25 cellular contexts compared by ENCODE assay signal in the genomic region with DNA sequence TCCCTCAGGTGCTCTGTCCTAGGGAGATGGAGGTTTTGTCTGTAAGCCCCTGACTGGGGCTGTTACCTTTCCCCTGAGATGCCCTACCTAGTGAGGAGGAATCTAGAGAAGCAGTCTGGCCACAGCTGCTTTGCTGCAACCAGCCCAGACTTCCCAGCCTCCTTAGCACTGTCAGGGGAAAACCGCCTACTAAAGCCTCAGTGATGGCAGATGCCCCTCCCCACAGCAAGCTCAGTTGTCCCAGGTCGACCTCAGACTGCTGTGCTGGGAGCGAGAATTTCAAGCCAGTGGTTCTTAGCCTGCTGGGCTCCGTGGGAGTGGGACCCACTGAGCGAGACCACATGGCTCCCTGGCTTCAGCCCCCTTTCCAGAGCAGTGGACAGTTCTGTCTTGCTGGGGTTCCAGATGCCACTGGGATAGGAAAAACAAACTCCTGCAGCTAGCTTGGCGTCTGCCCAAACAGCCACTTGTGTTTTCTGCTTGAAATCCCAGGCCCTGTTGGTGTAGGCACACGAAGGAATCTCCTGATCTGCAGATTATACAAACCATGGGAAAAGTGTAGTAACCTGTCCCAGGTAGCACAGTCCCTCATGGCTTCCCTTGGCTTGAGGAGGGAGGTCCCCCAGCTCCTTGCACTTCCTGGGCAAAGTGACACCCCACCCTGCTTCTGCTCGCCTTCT.
"Had no signal": no experiment of that assay in that cellular context is flagged by ENCODE, and none has a peak within 500 bp of the region (broad histone marks: within the 10 kb centered on the region; RNA-seq: fewer than 3 reads in every experiment).

No MANE protein-coding gene starts in this region.

- ATAC-seq: activated CD4-positive, CD25-positive, alpha-beta regulatory T cell treated with anti-CD3 and anti-CD28 coated beads, Interleukin-2, amount 50 U/mL, for 24 hours; activated CD8-positive, alpha-beta memory T cell treated with anti-CD3 and anti-CD28 coated beads, Interleukin-2, amount 10 ng/mL, durations not matched to agents 7 days and 5 days; activated CD8-positive, alpha-beta T cell treated with anti-CD3 and anti-CD28 coated beads for 36 hours; esophagus mucosa; left lung; naive thymus-derived CD8-positive, alpha-beta T cell had no signal

- H3K36me3 ChIP-seq: left lung, neural progenitor cell, prostate gland, spleen, thoracic aorta, upper lobe of left lung had no signal

- H3K27ac ChIP-seq: hepatocyte, left lung, neural progenitor cell, prostate gland, spleen, thoracic aorta, upper lobe of left lung had no signal

- H3K4me3 ChIP-seq: hepatocyte, left lung, lung, neural progenitor cell, prostate gland, spleen, thoracic aorta, upper lobe of left lung had no signal

- H3K9me3 ChIP-seq: prostate gland, thoracic aorta, upper lobe of left lung had no signal

- H3K36me3 Mint-ChIP-seq: activated CD8-positive, alpha-beta memory T cell treated with anti-CD3 and anti-CD28 coated beads, Interleukin-2, amount 10 ng/mL, durations not matched to agents 7 days and 5 days; mesothelial cell of epicardium; neural progenitor cell had no signal

- H3K4me1 Mint-ChIP-seq: activated CD4-positive, alpha-beta T cell treated with anti-CD3 and anti-CD28 coated beads, Interleukin-2, amount 10 ng/mL, durations not matched to agents 24 days and 14 days; activated CD8-positive, alpha-beta memory T cell treated with anti-CD3 and anti-CD28 coated beads, Interleukin-2, amount 10 ng/mL, durations not matched to agents 7 days and 5 days; mesothelial cell of epicardium; naive thymus-derived CD8-positive, alpha-beta T cell; neural progenitor cell had no signal

- DNase-seq: activated CD4-positive, alpha-beta T cell treated with anti-CD3 and anti-CD28 coated beads, Interleukin-2, amount 10 ng/mL, durations not matched to agents 24 days and 14 days; activated CD8-positive, alpha-beta memory T cell treated with anti-CD3 and anti-CD28 coated beads, Interleukin-2, amount 10 ng/mL, durations not matched to agents 7 days and 5 days; activated CD8-positive, alpha-beta T cell treated with anti-CD3 and anti-CD28 coated beads for 36 hours; activated gamma-delta T cell; activated naive CD4-positive, alpha-beta T cell treated with anti-CD3 and anti-CD28 coated beads, Interleukin-2, amount 50 U/mL, for 16 hours; activated T-cell treated with anti-CD3 and anti-CD28 coated beads for 4 hours; anterior cingulate cortex; central memory CD4-positive, alpha-beta T cell; effector memory CD4-positive, alpha-beta T cell; glutamatergic neuron; kidney glomerular epithelial cell; left lung; naive thymus-derived CD8-positive, alpha-beta T cell; spleen; stimulated activated CD4-positive, alpha-beta T cell treated with anti-CD3 and anti-CD28 coated beads, Interleukin-4, amount 100 ng/mL, for 24 hours; stimulated activated naive CD4-positive, alpha-beta T cell treated with Interleukin-2 at 50 U/mL for 16 hours; upper lobe of left lung had no signal

- H3K4me3 Mint-ChIP-seq: activated CD4-positive, alpha-beta T cell treated with anti-CD3 and anti-CD28 coated beads, Interleukin-2, amount 10 ng/mL, durations not matched to agents 24 days and 14 days; activated CD8-positive, alpha-beta memory T cell treated with anti-CD3 and anti-CD28 coated beads, Interleukin-2, amount 10 ng/mL, durations not matched to agents 7 days and 5 days; activated CD8-positive, alpha-beta T cell treated with anti-CD3 and anti-CD28 coated beads for 36 hours; mesothelial cell of epicardium; naive thymus-derived CD8-positive, alpha-beta T cell; neural progenitor cell had no signal

- H3K4me1 ChIP-seq: left lung, neural progenitor cell, prostate gland, spleen, upper lobe of left lung had no signal

- H3K27ac Mint-ChIP-seq: activated CD4-positive, alpha-beta T cell treated with anti-CD3 and anti-CD28 coated beads, Interleukin-2, amount 10 ng/mL, durations not matched to agents 24 days and 14 days; activated CD8-positive, alpha-beta memory T cell treated with anti-CD3 and anti-CD28 coated beads, Interleukin-2, amount 10 ng/mL, durations not matched to agents 7 days and 5 days; activated CD8-positive, alpha-beta T cell treated with anti-CD3 and anti-CD28 coated beads for 36 hours; mesothelial cell of epicardium; naive thymus-derived CD8-positive, alpha-beta T cell; neural progenitor cell had no signal

- H3K27me3 ChIP-seq: neural progenitor cell, upper lobe of left lung had no signal
